In genomic region chr18:21452808-21453511, GRCh38 we compare ENCODE assay signal across 1 cellular context.
TF ChIP-seq lines count a peak whose summit lies in the region.

No MANE protein-coding gene starts in this region.

TF ChIP-seq in SK-N-SH, 30 proteins besides CTCF, POLR2A, EP300 and RAD21 (continued from another document):
- TF ChIP-seq POLR2AphosphoS5 (IDR thresholded peaks at IDR 0.05; ENCODE audit: low read depth, low read length) (no peak), RCOR1 (IDR thresholded peaks at IDR 0.05; ENCODE audit: low read length) (no peak), TEAD4 (IDR thresholded peaks at IDR 0.05; ENCODE audit: borderline replicate concordance, insufficient read depth) (no peak), NRF1 (IDR thresholded peaks at IDR 0.05; ENCODE audit: low read depth, low read length) (no peak)
TF ChIP-seq in SK-N-SH: peak in this region for 0.
